11 cellular contexts compared by ENCODE assay signal in genomic region chr17:76811834-76812233, GRCh38.
"Had no signal": no experiment of that assay in that cellular context is flagged by ENCODE, and none has a peak within 500 bp of the region (broad histone marks: within the 10 kb centered on the region; RNA-seq: fewer than 3 reads in every experiment).

No MANE protein-coding gene starts in this region.

- DNase-seq: GM23248, GOT3, H7, H9, HCEC 1CT, HFFc6 had no signal

- H3K4me2 ChIP-seq: GM23338 had no signal

- ATAC-seq: GM23338, HCT116 had no signal

- H3K4me3 Mint-ChIP-seq: GM23338, H9, HFFc6 had no signal

- H2AFZ ChIP-seq: GM23248, GM23338 had no signal

- H3K4me3 ChIP-seq: GM23248, GM23338, HAP-1 had no signal

- H3K27ac Mint-ChIP-seq: GM23338, HFFc6 had no signal

- FAIRE-seq: H1, H54 had no signal

- H3K4me1 ChIP-seq: HAP-1 had no signal

- H3K27ac ChIP-seq: GM23248 had no signal

- H3K9ac ChIP-seq: GM23248 had no signal

- H3K36me3 ChIP-seq: HAP-1 had no signal
